8 cellular contexts compared by ENCODE assay signal in genomic region chr3:14142567-14143270, GRCh38. TPM values are rescaled to one million over a fixed set of nuclear protein-coding genes. Genes with fewer than 3 reads are reported as not detected.
DNase-seq lines count a peak whose midpoint lies in the region; ATAC-seq and TF ChIP-seq lines count a peak whose summit lies in the region.

No MANE protein-coding gene starts in this region.

- no peaks in the 10 kb centered on the region for H3K27me3 Mint-ChIP-seq in activated CD4-positive, alpha-beta T cell treated with anti-CD3 and anti-CD28 coated beads for 36 hours
- no peaks in the 10 kb centered on the region for H3K27me3 Mint-ChIP-seq in activated naive CD8-positive, alpha-beta T cell treated with anti-CD3 and anti-CD28 coated beads, Interleukin-2, amount 50 U/mL, for 24 hours
- no peaks in the 10 kb centered on the region for H3K27me3 Mint-ChIP-seq in type B pancreatic cell

- CTCF ChIA-PET in activated CD4-positive, alpha-beta T cell treated with anti-CD3 and anti-CD28 coated beads for 36 hours (lab: Charles Lee): interaction anchor here (0.8 to 2.5 kb wide), 6 partner anchors 14 to 246 kb away, joined by 3 to 6 read pairs (median 4); partner anchors contain the start of gene LSM3

- no peak for TF ChIP-seq CTCF in type B pancreatic cell (conservative IDR thresholded peaks at IDR 0.05)

- no peak overlapping the region for H3K4me3 ChIP-seq in muscle layer of duodenum (ENCODE audit: low read depth in 1 of 2, low read length in 2 of 2)

- DNase-seq in activated CD4-positive, alpha-beta T cell treated with anti-CD3 and anti-CD28 coated beads for 36 hours: peak; percentile 56
- DNase-seq in activated CD4-positive, alpha-beta T cell treated with anti-CD3 and anti-CD28 coated beads for 1 hour: no peak
- peak; percentile 25 for DNase-seq in activated naive CD8-positive, alpha-beta T cell treated with anti-CD3 and anti-CD28 coated beads, Interleukin-2, amount 50 U/mL, for 24 hours
- no peak for DNase-seq in type B pancreatic cell (ENCODE audit: extremely low spot score, unreplicated experiment)
- DNase-seq in NCI-H1092 treated with DMSO at 0.1 percent for 48 hours (lab: John Stamatoyannopoulos, UW): no peak

- peaks cover 19 to 49% of the 10 kb centered on the region in 2 donors for H3K4me1 ChIP-seq in muscle layer of duodenum (ENCODE audit: control insufficient read depth in 1 of 2, insufficient read depth in 2 of 2, low read length in 2 of 2)

- POLR2A ChIA-PET in activated CD4-positive, alpha-beta T cell treated with anti-CD3 and anti-CD28 coated beads for 36 hours (lab: Charles Lee): interaction anchor here (0.6 to 2.0 kb wide), 3 partner anchors 9 to 36 kb away, joined by 3 to 9 read pairs (median 5); partner anchors contain the start of genes CHCHD4, LSM3, TMEM43 and XPC

- H3K4me3 Mint-ChIP-seq in activated CD4-positive, alpha-beta T cell treated with anti-CD3 and anti-CD28 coated beads for 36 hours: peak overlapping the region; percentile 21
- H3K4me3 Mint-ChIP-seq in activated naive CD8-positive, alpha-beta T cell treated with anti-CD3 and anti-CD28 coated beads, Interleukin-2, amount 50 U/mL, for 24 hours: no peak overlapping the region
- no peak overlapping the region for H3K4me3 Mint-ChIP-seq in type B pancreatic cell

- no peaks in the 10 kb centered on the region for H3K9me3 Mint-ChIP-seq in activated CD4-positive, alpha-beta T cell treated with anti-CD3 and anti-CD28 coated beads for 36 hours (ENCODE audit: low read depth)
- no peaks in the 10 kb centered on the region for H3K9me3 Mint-ChIP-seq in activated naive CD8-positive, alpha-beta T cell treated with anti-CD3 and anti-CD28 coated beads, Interleukin-2, amount 50 U/mL, for 24 hours
- H3K9me3 Mint-ChIP-seq in type B pancreatic cell: no peaks in the 10 kb centered on the region

- peak overlapping the region; percentile 91 for H3K27ac Mint-ChIP-seq in activated CD4-positive, alpha-beta T cell treated with anti-CD3 and anti-CD28 coated beads for 36 hours
- H3K27ac Mint-ChIP-seq in activated naive CD8-positive, alpha-beta T cell treated with anti-CD3 and anti-CD28 coated beads, Interleukin-2, amount 50 U/mL, for 24 hours: peak overlapping the region; percentile 71
- H3K27ac Mint-ChIP-seq in type B pancreatic cell: peak overlapping the region; percentile 79

- H3K27ac ChIP-seq in muscle layer of duodenum (ENCODE audit: low read length): peak overlapping the region; percentile 53

- H3K36me3 Mint-ChIP-seq in activated CD4-positive, alpha-beta T cell treated with anti-CD3 and anti-CD28 coated beads for 36 hours (ENCODE audit: low read depth): peaks cover 46% of the 10 kb centered on the region
- peaks cover 20% of the 10 kb centered on the region for H3K36me3 Mint-ChIP-seq in activated naive CD8-positive, alpha-beta T cell treated with anti-CD3 and anti-CD28 coated beads, Interleukin-2, amount 50 U/mL, for 24 hours (ENCODE audit: low read depth)
- H3K36me3 Mint-ChIP-seq in type B pancreatic cell: peaks cover 19% of the 10 kb centered on the region

- H3K27me3 ChIP-seq in muscle layer of duodenum (ENCODE audit: low read depth, low read length): no peaks in the 10 kb centered on the region

- no peaks in the 10 kb centered on the region for H3K9me3 ChIP-seq in muscle layer of duodenum (ENCODE audit: control insufficient read depth in 1 of 2, low read length in 2 of 2)

- intact Hi-C loops in activated CD4-positive, alpha-beta T cell treated with anti-CD3 and anti-CD28 coated beads for 36 hours (cut with DNase I, micrococcal nuclease): loop anchor here in 1 of 2 experiments (10.0 kb wide), 1 partner anchor 262 kb away; the partner anchor contains the start of gene SLC6A6

- H3K36me3 ChIP-seq in muscle layer of duodenum (ENCODE audit: control insufficient read depth in 1 of 2, insufficient read depth in 2 of 2, low read length in 2 of 2): peaks cover 41 to 70% of the 10 kb centered on the region in 2 donors

- peaks cover 56% of the 10 kb centered on the region for H3K4me1 Mint-ChIP-seq in activated CD4-positive, alpha-beta T cell treated with anti-CD3 and anti-CD28 coated beads for 36 hours
- H3K4me1 Mint-ChIP-seq in activated naive CD8-positive, alpha-beta T cell treated with anti-CD3 and anti-CD28 coated beads, Interleukin-2, amount 50 U/mL, for 24 hours: peaks cover 50% of the 10 kb centered on the region
- peaks cover 21% of the 10 kb centered on the region for H3K4me1 Mint-ChIP-seq in type B pancreatic cell (ENCODE audit: unreplicated experiment)

- peak; percentile 34 for ATAC-seq in activated CD4-positive, alpha-beta T cell treated with anti-CD3 and anti-CD28 coated beads for 36 hours
- ATAC-seq in activated naive CD8-positive, alpha-beta T cell treated with anti-CD3 and anti-CD28 coated beads, Interleukin-2, amount 50 U/mL, for 24 hours: peak; percentile 13
- ATAC-seq in HG02970 (IDR thresholded peaks at IDR 0.05; ENCODE audit: low FRiP score, unreplicated experiment) (no peak), HG03139 (IDR thresholded peaks at IDR 0.05; ENCODE audit: unreplicated experiment) (no peak)

RNA-seq across cellular contexts. Expression of gene TMEM43, which starts 17.9 kb away (rescaled TPM):
- total RNA-seq in activated CD4-positive, alpha-beta T cell treated with anti-CD3 and anti-CD28 coated beads for 36 hours: 10 to 100 TPM; 28.3 to 28.5 TPM
- 52.0 and 55.0 TPM in 2 replicates for total RNA-seq in type B pancreatic cell (ENCODE audit: low replicate concordance)

RNA-seq across cellular contexts. Expression of gene CHCHD4, which starts 18.0 kb away (rescaled TPM):
- 10 to 100 TPM; 23.3 TPM for total RNA-seq in activated CD4-positive, alpha-beta T cell treated with anti-CD3 and anti-CD28 coated beads for 36 hours
- 13.6 and 14.1 TPM in 2 replicates for total RNA-seq in type B pancreatic cell (ENCODE audit: low replicate concordance)

RNA-seq across cellular contexts. Expression of gene XPC, which starts 35.7 kb away (rescaled TPM):
- 10 to 100 TPM; 24.3 to 24.7 TPM for total RNA-seq in activated CD4-positive, alpha-beta T cell treated with anti-CD3 and anti-CD28 coated beads for 36 hours
- 42.9 and 44.2 TPM in 2 replicates for total RNA-seq in type B pancreatic cell (ENCODE audit: low replicate concordance)

RNA-seq across cellular contexts. Expression of gene LSM3, which starts 35.9 kb away (rescaled TPM):
- total RNA-seq in activated CD4-positive, alpha-beta T cell treated with anti-CD3 and anti-CD28 coated beads for 36 hours: 10 to 100 TPM; 23.0 to 30.2 TPM
- 11.6 and 12.4 TPM in 2 replicates for total RNA-seq in type B pancreatic cell (ENCODE audit: low replicate concordance)

Comparison
In these comparisons a context has a peak if more than half of its experiments do, and no peak if none do; other contexts are left out.
1. DNase-seq: peak in activated CD4-positive, alpha-beta T cell treated with anti-CD3 and anti-CD28 coated beads for 36 hours (single experiment) and activated naive CD8-positive, alpha-beta T cell treated with anti-CD3 and anti-CD28 coated beads, Interleukin-2, amount 50 U/mL, for 24 hours (single experiment); none in activated CD4-positive, alpha-beta T cell treated with anti-CD3 and anti-CD28 coated beads for 1 hour (single experiment), type B pancreatic cell (single experiment) and NCI-H1092 treated with DMSO at 0.1 percent for 48 hours (single experiment).
2. ATAC-seq: peak in activated CD4-positive, alpha-beta T cell treated with anti-CD3 and anti-CD28 coated beads for 36 hours (single experiment) and activated naive CD8-positive, alpha-beta T cell treated with anti-CD3 and anti-CD28 coated beads, Interleukin-2, amount 50 U/mL, for 24 hours (single experiment); none in HG02970 (single experiment) and HG03139 (single experiment).
3. Peak in every context shown above with its lines, with median percentiles within 50 percentile points of each other: H3K27ac Mint-ChIP-seq.